In the genomic region with DNA sequence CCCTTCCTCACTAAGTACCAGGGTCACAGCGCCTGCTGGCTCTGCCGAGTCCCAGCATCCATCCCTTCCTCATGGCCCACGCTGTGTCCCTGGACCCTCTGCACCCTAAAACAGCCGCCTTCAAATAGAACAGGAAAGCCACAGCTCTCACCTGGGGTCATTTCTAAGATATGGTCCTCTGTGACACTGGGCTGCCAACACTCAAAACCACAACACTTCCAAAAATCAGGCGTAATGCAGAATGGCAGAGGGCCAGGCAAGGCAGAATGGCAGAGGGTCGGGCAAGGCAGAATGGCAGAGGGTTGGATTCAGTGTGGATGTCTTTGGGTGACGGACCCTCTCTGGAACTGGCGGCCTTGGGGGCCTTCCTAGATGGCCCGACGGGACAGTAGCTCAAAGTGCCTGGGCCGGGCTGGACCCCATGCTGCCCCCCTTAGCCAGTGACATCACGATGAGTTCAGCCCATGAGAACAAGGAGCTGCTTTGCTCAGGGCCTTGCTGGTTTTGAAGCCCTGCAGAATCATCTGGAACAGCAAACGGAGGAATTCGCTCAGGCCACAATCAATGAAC, we compare ENCODE assay signal across 22 cellular contexts. TPM values are rescaled to one million over a fixed set of nuclear protein-coding genes. Genes with fewer than 3 reads are reported as not detected.
DNase-seq lines count a peak whose midpoint lies in the region; ATAC-seq and TF ChIP-seq lines count a peak whose summit lies in the region.
"Had no signal": no experiment of that assay in that cellular context is flagged by ENCODE, and none has a peak within 500 bp of the region (broad histone marks: within the 10 kb centered on the region; RNA-seq: fewer than 3 reads in every experiment).

No MANE protein-coding gene starts in this region.

- H3K4me1 ChIP-seq in right cardiac atrium (ENCODE audit: control insufficient read depth, insufficient read depth, low read length) (no peaks in the 10 kb centered on the region), right atrium auricular region (peaks cover 0 to 11% of the 10 kb centered on the region in 2 donors), lower lobe of right lung (no peaks in the 10 kb centered on the region), vagina (no peaks in the 10 kb centered on the region)
- H3K4me1 ChIP-seq: Peyer's patch had no signal

- H3K27ac ChIP-seq in right cardiac atrium (ENCODE audit: low read length) = no peak overlapping the region
- no peak overlapping the region for H3K27ac ChIP-seq in right atrium auricular region
- no peak overlapping the region for H3K27ac ChIP-seq in lower lobe of right lung
- no peak overlapping the region for H3K27ac ChIP-seq in vagina
- H3K27ac ChIP-seq: C4-2B, Peyer's patch had no signal

- no peak for TF ChIP-seq POLR2A in vagina (IDR thresholded peaks at IDR 0.05)

- no peaks in the 10 kb centered on the region for H3K9me3 ChIP-seq in right cardiac atrium (ENCODE audit: control insufficient read depth, low read length)
- no peaks in the 10 kb centered on the region for H3K9me3 ChIP-seq in right atrium auricular region
- H3K9me3 ChIP-seq in lower lobe of right lung = no peaks in the 10 kb centered on the region
- no peaks in the 10 kb centered on the region for H3K9me3 ChIP-seq in vagina
- H3K9me3 ChIP-seq: Peyer's patch had no signal

- H3K4me3 Mint-ChIP-seq in natural killer cell = no peak overlapping the region
- H3K4me3 Mint-ChIP-seq: CD8-positive, alpha-beta memory T cell had no signal

- no peak overlapping the region for H3K27ac Mint-ChIP-seq in natural killer cell
- H3K27ac Mint-ChIP-seq: CD8-positive, alpha-beta memory T cell had no signal

- no peak for TF ChIP-seq CTCF in right atrium auricular region (IDR thresholded peaks at IDR 0.05)
- no peak for TF ChIP-seq CTCF in lower lobe of right lung (IDR thresholded peaks at IDR 0.05)
- no peak for TF ChIP-seq CTCF in vagina (IDR thresholded peaks at IDR 0.05)
- TF ChIP-seq CTCF in natural killer cell (IDR thresholded peaks at IDR 0.05) = no peak

- no peak overlapping the region for H3K4me3 ChIP-seq in right cardiac atrium (ENCODE audit: low read length)
- H3K4me3 ChIP-seq in right atrium auricular region = no peak overlapping the region
- H3K4me3 ChIP-seq in lower lobe of right lung = no peak overlapping the region
- H3K4me3 ChIP-seq in vagina = no peak overlapping the region
- H3K4me3 ChIP-seq: Peyer's patch had no signal

- 90% methylated on average over 14 of the region's 14 CpGs for WGBS in right cardiac atrium

- no peaks in the 10 kb centered on the region for H3K9me3 Mint-ChIP-seq in natural killer cell
- H3K9me3 Mint-ChIP-seq: CD8-positive, alpha-beta memory T cell; IgD-negative memory B cell had no signal

- H3K27me3 Mint-ChIP-seq in natural killer cell (ENCODE audit: low read depth in 2 of 2) = peaks cover 0 to 3% of the 10 kb centered on the region in 2 donors
- H3K27me3 Mint-ChIP-seq: CD8-positive, alpha-beta memory T cell had no signal

- no peaks in the 10 kb centered on the region for H3K27me3 ChIP-seq in right cardiac atrium (ENCODE audit: control insufficient read depth, insufficient read depth)
- no peaks in the 10 kb centered on the region for H3K27me3 ChIP-seq in right atrium auricular region
- no peaks in the 10 kb centered on the region for H3K27me3 ChIP-seq in lower lobe of right lung (ENCODE audit: low read depth)
- H3K27me3 ChIP-seq in vagina = no peaks in the 10 kb centered on the region
- H3K27me3 ChIP-seq: Peyer's patch had no signal

- H3K36me3 ChIP-seq in right atrium auricular region (no peaks in the 10 kb centered on the region), lower lobe of right lung (no peaks in the 10 kb centered on the region), vagina (no peaks in the 10 kb centered on the region)
- H3K36me3 ChIP-seq: Peyer's patch had no signal

- intact Hi-C loops in right cardiac atrium (cut with DNase I) (loop anchor here in 1 of 4 donors (5.0 kb wide), 1 partner anchor 93 kb away; no protein-coding TSS in a partner anchor), lower lobe of right lung (cut with DNase I) (no loop called here), vagina (cut with DNase I) (no loop called here), natural killer cell (cut with micrococcal nuclease) (loop anchor here (2.0 kb wide), 1 partner anchor 92 kb away; no protein-coding TSS in a partner anchor)

- H3K4me1 Mint-ChIP-seq in natural killer cell = no peaks in the 10 kb centered on the region

- ATAC-seq in right cardiac atrium = no peak
- ATAC-seq in lower lobe of right lung = no peak
- no peak for ATAC-seq in natural killer cell

- H3K36me3 Mint-ChIP-seq in natural killer cell = no peaks in the 10 kb centered on the region
- H3K36me3 Mint-ChIP-seq: CD8-positive, alpha-beta memory T cell; IgD-negative memory B cell had no signal

- peak; percentile 6 for DNase-seq in activated CD4-positive, alpha-beta T cell treated with anti-CD3 and anti-CD28 coated beads for 1 hour
- no peak for DNase-seq in activated CD4-positive, alpha-beta T cell treated with anti-CD3 and anti-CD28 coated beads, Interleukin-2, amount 50 U/mL, for 48 hours
- DNase-seq in right cardiac atrium (peak in 2 of 3 donors; percentile 12 to 16), right atrium auricular region (ENCODE audit: low spot score) (no peak), lower lobe of right lung (peak; percentile 12), vagina (ENCODE audit: extremely low spot score in 2 of 2) (peak; percentile 13 to 97), LoVo (ENCODE audit: low spot score) (no peak), natural killer cell (no peak)
- DNase-seq: AML-193; Calu3; CD8-positive, alpha-beta memory T cell; DMS153; MV-4-11; NCI-H187; NCI-H446; NCI-H526 had no signal

RNA-seq across cellular contexts. Expression of a gene that starts 35.3 kb away (rescaled TPM):
- 10 to 100 TPM; 17.0 to 49.2 (median 24.1) TPM for total RNA-seq in right cardiac atrium
- polyA plus RNA-seq in right cardiac atrium = 6.6 TPM
- total RNA-seq in right atrium auricular region = 1 to 10 TPM; 4.0 to 7.5 TPM
- total RNA-seq in lower lobe of right lung = 14.9 TPM
- total RNA-seq in vagina = 2.7 TPM
- total RNA-seq in natural killer cell = 1 to 10 TPM in 2 of 3 donors, under 1 TPM in 1; 0.85 to 7.3 (median 2.2) TPM
- total RNA-seq: M059J had no signal
- polyA plus RNA-seq: AG04450; CD8-positive, alpha-beta memory T cell; IgD-negative memory B cell had no signal

RNA-seq across cellular contexts. Expression of a gene that starts 56.0 kb away (rescaled TPM):
- total RNA-seq in right cardiac atrium = 10 to 100 TPM; 15.8 to 30.1 (median 22.7) TPM
- polyA plus RNA-seq in right cardiac atrium = 12.2 TPM
- 10 to 100 TPM; 12.2 to 15.7 TPM for total RNA-seq in right atrium auricular region
- 16.2 TPM for total RNA-seq in lower lobe of right lung
- total RNA-seq in vagina = 4.7 TPM
- total RNA-seq in natural killer cell = 1 to 10 TPM in 2 of 3 donors, under 1 TPM in 1; 0.24 to 1.3 (median 1.2) TPM
- total RNA-seq: OCI-LY7 had no signal
- polyA plus RNA-seq: IgD-negative memory B cell had no signal

Comparison
In these comparisons a context has a peak if more than half of its experiments do, and no peak if none do; other contexts are left out.
1. DNase-seq: peak in activated CD4-positive, alpha-beta T cell treated with anti-CD3 and anti-CD28 coated beads for 1 hour (single experiment), right cardiac atrium (2 of 3), lower lobe of right lung (single experiment) and vagina (2 of 2); none in activated CD4-positive, alpha-beta T cell treated with anti-CD3 and anti-CD28 coated beads, Interleukin-2, amount 50 U/mL, for 48 hours (0 of 2), right atrium auricular region (single experiment), LoVo (single experiment) and natural killer cell (single experiment).